9 cellular contexts compared by ENCODE assay signal in genomic region chr15:100349321-100349695, GRCh38. TPM values are rescaled to one million over a fixed set of nuclear protein-coding genes. Genes with fewer than 3 reads are reported as not detected.
DNase-seq lines count a peak whose midpoint lies in the region; ATAC-seq, FAIRE-seq and TF ChIP-seq lines count a peak whose summit lies in the region.
"Had no signal": no experiment of that assay in that cellular context is flagged by ENCODE, and none has a peak within 500 bp of the region (broad histone marks: within the 10 kb centered on the region; RNA-seq: fewer than 3 reads in every experiment).

No MANE protein-coding gene starts in this region.

- H3K14ac ChIP-seq in mesenchymal stem cell (ENCODE audit: low read length in 2 of 2): no peak overlapping the region

- no peak overlapping the region for H2BK15ac ChIP-seq in mesenchymal stem cell (ENCODE audit: low read depth, poor library complexity, severe bottlenecking)

- H2BK12ac ChIP-seq in mesenchymal stem cell (ENCODE audit: low read length in 2 of 2): no peak overlapping the region

- WGBS in K562 (ENCODE audit: insufficient coverage, low coverage, missing lambda C conversion rate): 30% methylated on average over 17 of the region's 17 CpGs
- 60% methylated on average over 14 of the region's 17 CpGs for WGBS in mesenchymal stem cell

- H3K9me3 Mint-ChIP-seq in activated T-cell treated with anti-CD3 and anti-CD28 coated beads, Interleukin-2, amount 50 U/mL, for 4 hours: no peaks in the 10 kb centered on the region

- no peaks in the 10 kb centered on the region for H4K20me1 ChIP-seq in K562 (replicated peaks; ENCODE audit: control insufficient read depth, insufficient read depth, low read length)

- H3K4me3 ChIP-seq in K562 (no peak overlapping the region; the same call in 1 of the 2 replicates), mesenchymal stem cell (ENCODE audit: insufficient read depth in 1 of 2, low read depth in 1 of 2, low read length in 2 of 2) (peak overlapping the region; percentile 15 to 86), thoracic aorta (peak overlapping the region; percentile 79)

- CTCF ChIA-PET in K562 (lab: Yijun Ruan, JAX; ENCODE audit: low intra/inter-chr PET ratio): interaction anchor here (0.5 to 1.1 kb wide), 4 partner anchors 204 to 659 kb away, joined by 3 read pairs; no protein-coding TSS in a partner anchor

- no peaks in the 10 kb centered on the region for H3K79me2 ChIP-seq in K562 (ENCODE audit: control insufficient read depth, insufficient read depth, low read length)

- POLR2A ChIA-PET in K562 (lab: Yijun Ruan, JAX): no interaction called here

- no peak for TF ChIP-seq RAD21 in K562 (CRISPR knock-in tag; conservative IDR thresholded peaks at IDR 0.05 in 1 of 2, IDR thresholded peaks at IDR 0.05 in 1 of 2)

- H2BK5ac ChIP-seq in mesenchymal stem cell (ENCODE audit: low read depth, low read length, poor library complexity, severe bottlenecking): no peak overlapping the region

- no peak for TF ChIP-seq EP300 in K562 (IDR thresholded peaks at IDR 0.05; ENCODE audit: low read length)

- no peak for DNase-seq in activated T-cell treated with anti-CD3 and anti-CD28 coated beads, Interleukin-2, amount 50 U/mL, for 4 hours
- no peak for DNase-seq in activated T-cell treated with anti-CD3 and anti-CD28 coated beads, Interleukin-2, amount 50 U/mL, for 1 hour
- DNase-seq in K562 (ENCODE audit: extremely low read depth in 1 of 4, low spot score in 3 of 4): no peak
- no peak for DNase-seq in mesenchymal stem cell
- no peak for DNase-seq in thoracic aorta (ENCODE audit: low spot score)
- DNase-seq in cerebellum (ENCODE audit: low spot score): no peak
- DNase-seq: NCI-H1417 treated with DMSO at 0.1 percent for 48 hours had no signal

- H3K27ac ChIP-seq in K562 (ENCODE audit: extremely low read depth, low read depth, low read length) (no peak overlapping the region), mesenchymal stem cell (ENCODE audit: low read length, poor library complexity, severe bottlenecking) (no peak overlapping the region), thoracic aorta (peak overlapping the region; percentile 93 to 100)

- no peak for TF ChIP-seq POLR2A in K562 (conservative IDR thresholded peaks at IDR 0.05)

- peaks cover 2% of the 10 kb centered on the region for H3K4me1 Mint-ChIP-seq in activated T-cell treated with anti-CD3 and anti-CD28 coated beads, Interleukin-2, amount 50 U/mL, for 4 hours (ENCODE audit: low read depth)

- intact Hi-C loops in K562 (cut with micrococcal nuclease): no loop called here

- TF ChIP-seq CTCF in K562 (IDR thresholded peaks at IDR 0.05 in 2 of 3, conservative IDR thresholded peaks at IDR 0.05 in 1 of 3; ENCODE audit: insufficient read depth in 2 of 3, low read depth in 1 of 3, low read length in 3 of 3) (no peak), thoracic aorta (IDR thresholded peaks at IDR 0.05) (no peak)

- H3K9me1 ChIP-seq in K562 (ENCODE audit: control insufficient read depth, insufficient read depth, low read length): no peaks in the 10 kb centered on the region

- peaks cover 13% of the 10 kb centered on the region for H3K27me3 Mint-ChIP-seq in activated T-cell treated with anti-CD3 and anti-CD28 coated beads, Interleukin-2, amount 50 U/mL, for 4 hours (ENCODE audit: low read depth)

- H4K91ac ChIP-seq in mesenchymal stem cell (ENCODE audit: low read length): no peak overlapping the region

- peak overlapping the region; percentile 88 for H3K4me3 Mint-ChIP-seq in activated T-cell treated with anti-CD3 and anti-CD28 coated beads, Interleukin-2, amount 50 U/mL, for 4 hours

- no peak overlapping the region for H2AK5ac ChIP-seq in mesenchymal stem cell (ENCODE audit: low read length, severe bottlenecking)

- no peak overlapping the region for H3K18ac ChIP-seq in mesenchymal stem cell (ENCODE audit: low read depth in 1 of 2, low read length in 2 of 2)

- H2AFZ ChIP-seq in K562 (ENCODE audit: low read depth, low read length) (peak overlapping the region; percentile 98), mesenchymal stem cell (ENCODE audit: low read depth, low read length) (no peak overlapping the region)

- H3K9ac ChIP-seq in K562 (ENCODE audit: insufficient read depth in 1 of 2, low read depth in 2 of 2, low read length in 2 of 2) (peak overlapping the region; percentile 76 to 92; a peak in 2 of 4 replicates), mesenchymal stem cell (ENCODE audit: low read length) (peak overlapping the region; percentile 94)

- H3K36me3 ChIP-seq in K562 (ENCODE audit: control insufficient read depth, insufficient read depth, low read length) (no peaks in the 10 kb centered on the region), mesenchymal stem cell (ENCODE audit: control insufficient read depth in 1 of 2, insufficient read depth in 2 of 2, low read depth in 1 of 2, low read length in 2 of 2) (no peaks in the 10 kb centered on the region), thoracic aorta (no peaks in the 10 kb centered on the region)

- H3K27me3 ChIP-seq in K562 (ENCODE audit: control insufficient read depth in 2 of 2, insufficient read depth in 2 of 2, low read length in 2 of 2) (peaks cover 0 to 10% of the 10 kb centered on the region in 2 experiments; a peak in 2 of 5 replicates), mesenchymal stem cell (ENCODE audit: control insufficient read depth in 1 of 2, insufficient read depth in 1 of 2, low read length in 2 of 2) (peaks cover 0 to 19% of the 10 kb centered on the region in 2 experiments), thoracic aorta (replicated peaks; ENCODE audit: insufficient read depth) (no peaks in the 10 kb centered on the region)

- H3K4me2 ChIP-seq in K562 (ENCODE audit: insufficient read depth, low read length) (peak overlapping the region; percentile 77), mesenchymal stem cell (ENCODE audit: low read length, poor library complexity, severe bottlenecking) (no peak overlapping the region)

- H3K4me1 ChIP-seq in K562 (replicated peaks in 1 of 2; ENCODE audit: control insufficient read depth in 2 of 2, insufficient read depth in 2 of 2, low read length in 2 of 2): peaks cover 0 to 12% of the 10 kb centered on the region in 2 experiments; a peak in 3 of 5 replicates
- peaks cover 6% of the 10 kb centered on the region for H3K4me1 ChIP-seq in mesenchymal stem cell (ENCODE audit: control insufficient read depth, insufficient read depth, low read depth, low read length)
- peaks cover 0 to 10% of the 10 kb centered on the region in 2 donors for H3K4me1 ChIP-seq in thoracic aorta (ENCODE audit: control insufficient read depth in 1 of 2, low read depth in 2 of 2)

- H3K79me1 ChIP-seq in mesenchymal stem cell (replicated peaks; ENCODE audit: low read length, poor library complexity, severe bottlenecking): no peaks in the 10 kb centered on the region

- no peak overlapping the region for H3K23ac ChIP-seq in mesenchymal stem cell (ENCODE audit: low read length in 2 of 2)

- no peak overlapping the region for H4K8ac ChIP-seq in mesenchymal stem cell (ENCODE audit: low read length)

- H2BK120ac ChIP-seq in mesenchymal stem cell (ENCODE audit: low read depth, low read length): no peak overlapping the region

- ATAC-seq in activated T-cell treated with anti-CD3 and anti-CD28 coated beads, Interleukin-2, amount 50 U/mL, for 4 hours: no peak
- ATAC-seq in K562: no peak
- no peak for ATAC-seq in thoracic aorta (ENCODE audit: insufficient number of reproducible peaks, low FRiP score, low read depth)
- no peak for ATAC-seq in GM18498 (IDR thresholded peaks at IDR 0.05; ENCODE audit: unreplicated experiment)
- ATAC-seq in GM18870 (IDR thresholded peaks at IDR 0.05; ENCODE audit: unreplicated experiment): no peak

- no TSS peak for BruUV-seq in K562 (replicated peaks; lab: Mats Ljungman, UMichigan)

- peak; percentile 15 for FAIRE-seq in K562 (lab: Jason Lieb, UNC)

- no peaks in the 10 kb centered on the region for H3K9me3 ChIP-seq in K562 (replicated peaks; ENCODE audit: control insufficient read depth, insufficient read depth, low read depth, low read length)
- no peaks in the 10 kb centered on the region for H3K9me3 ChIP-seq in mesenchymal stem cell (ENCODE audit: control insufficient read depth, low read length)
- H3K9me3 ChIP-seq in thoracic aorta: no peaks in the 10 kb centered on the region

- H3K36me3 Mint-ChIP-seq in activated T-cell treated with anti-CD3 and anti-CD28 coated beads, Interleukin-2, amount 50 U/mL, for 4 hours (ENCODE audit: insufficient read depth): no peaks in the 10 kb centered on the region

- in situ Hi-C loops in K562 (cut with MboI): no loop called here

- H3K4ac ChIP-seq in mesenchymal stem cell (ENCODE audit: low read depth in 1 of 2, low read length in 2 of 2): no peak overlapping the region

TF ChIP-seq in K562, 482 proteins besides CTCF, POLR2A, EP300 and RAD21 (continues in another document):
- TF ChIP-seq ZNF274 (IDR thresholded peaks at IDR 0.05; ENCODE audit: borderline replicate concordance, low read depth, low read length): no peak
- TF ChIP-seq ETV1 (tag; conservative IDR thresholded peaks at IDR 0.05; ENCODE audit: low read depth): no peak
- TF ChIP-seq FOXP1 (CRISPR knock-in tag; IDR thresholded peaks at IDR 0.05): no peak
- no peak for TF ChIP-seq PHB2 (IDR thresholded peaks at IDR 0.05; ENCODE audit: low read depth)
- TF ChIP-seq FUS (optimal IDR thresholded peaks at IDR 0.05; ENCODE audit: low read depth, low read length): no peak

RNA-seq across cellular contexts. Expression of gene ADAMTS17, which starts 7.5 kb away (rescaled TPM):
- total RNA-seq in activated T-cell treated with anti-CD3 and anti-CD28 coated beads, Interleukin-2, amount 50 U/mL, for 4 hours: 1 to 10 TPM; 2.6 to 3.9 (median 3.2) TPM
- not detected in 2 replicates for total RNA-seq in K562 (2011; cell fraction: chromatin; rRNA removed; ENCODE audit: low replicate concordance)
- total RNA-seq in K562 (2011; cell fraction: nucleolus; rRNA removed): under 0.01 TPM in 1 of 2 replicates, not detected in the other
- not detected in 2 replicates for total RNA-seq in K562 (2011; cell fraction: nucleoplasm; rRNA removed)
- 0.14 TPM in 1 of 2 replicates, not detected in the other for total RNA-seq in K562 (2014; rRNA removed)
- total RNA-seq in K562 (2014; rRNA removed; fragmentation: Illumina TruSeq; extraction: Trizol): not detected in 2 replicates
- not detected in 2 replicates for total RNA-seq in K562 (2015; rRNA removed; fragmentation: Illumina TruSeq; extraction: Trizol)
- 0.07 and 0.09 TPM in 2 replicates for total RNA-seq in K562 (2021)
- not detected in 2 replicates for polyA plus RNA-seq in K562 (2011; rRNA removed)
- polyA plus RNA-seq in K562 (2011; cell fraction: cytosol; rRNA removed): 0.12 TPM in 1 of 2 replicates, not detected in the other
- not detected in 2 replicates for polyA plus RNA-seq in K562 (2011; cell fraction: nucleus; rRNA removed)
- polyA plus RNA-seq in K562 (2012): 0.26 TPM in 1 of 2 replicates, not detected in the other
- 0.01 TPM in 1 of 2 replicates, not detected in the other for polyA plus RNA-seq in K562 (2014; fragmentation: Illumina TruSeq; extraction: Trizol)
- polyA plus RNA-seq in K562 (2014; fragmentation: Nextera tagmentation; extraction: Ambion mirVana): not detected
- polyA plus RNA-seq in K562 (2014; rRNA removed): not detected in 2 replicates
- not detected in 2 replicates for polyA minus RNA-seq in K562 (2011; rRNA and poly(A)+ RNA removed)
- polyA minus RNA-seq in K562 (2011; cell fraction: cytosol; rRNA and poly(A)+ RNA removed): not detected in 2 replicates
- not detected in 2 replicates for polyA minus RNA-seq in K562 (2011; cell fraction: nucleus; rRNA and poly(A)+ RNA removed)
- polyA plus RNA-seq in mesenchymal stem cell (2013, experiment 1 of 2): 0.06 TPM
- polyA plus RNA-seq in mesenchymal stem cell (2013, experiment 2 of 2): 0.08 TPM
- 1 to 10 TPM; 2.8 to 8.1 TPM for total RNA-seq in thoracic aorta
- total RNA-seq in cerebellum: 4.4 TPM

Comparison
In these comparisons a context has a peak if more than half of its experiments do, and no peak if none do; other contexts are left out.
1. H3K27ac ChIP-seq: peak in thoracic aorta (2 of 2); none in K562 (single experiment) and mesenchymal stem cell (single experiment).